Comparison of ENCODE assay signal across 25 cellular contexts in genomic region chr11:117437791-117438130, GRCh38.
"Had no signal": no experiment of that assay in that cellular context is flagged by ENCODE, and none has a peak within 500 bp of the region (broad histone marks: within the 10 kb centered on the region; RNA-seq: fewer than 3 reads in every experiment).

No MANE protein-coding gene starts in this region.

- H3K36me3 ChIP-seq: left lung, lower lobe of right lung, neutrophil, right atrium auricular region, right lobe of liver, transverse colon, vagina had no signal

- H3K4me3 Mint-ChIP-seq: immature natural killer cell; naive thymus-derived CD8-positive, alpha-beta T cell; nephron; neural crest cell; stimulated activated naive B cell treated with anti-CD40 and anti-IgM and Interleukin-4, amounts not matched to agents 10 μg/mL and 1 μg/mL and 100 μg/mL, for 72 hours; stimulated activated naive CD8-positive, alpha-beta T cell treated with anti-CD3 and anti-CD28 coated beads, Interleukin-15, Interleukin-2, amounts not matched to agents 100 ng/mL and 50 ng/mL, for 24 hours had no signal

- H3K27me3 ChIP-seq: right atrium auricular region, right lobe of liver, transverse colon, upper lobe of left lung, vagina had no signal

- H2AFZ ChIP-seq: parathyroid adenoma had no signal

- H3K4me2 ChIP-seq: smooth muscle cell had no signal

- H3K4me1 Mint-ChIP-seq: immature natural killer cell; nephron; stimulated activated naive B cell treated with anti-CD40 and anti-IgM and Interleukin-4, amounts not matched to agents 10 μg/mL and 1 μg/mL and 100 μg/mL, for 72 hours had no signal

- H3K79me2 ChIP-seq: parathyroid adenoma had no signal

- H3K27ac Mint-ChIP-seq: immature natural killer cell; nephron; stimulated activated naive B cell treated with anti-CD40 and anti-IgM and Interleukin-4, amounts not matched to agents 10 μg/mL and 1 μg/mL and 100 μg/mL, for 72 hours; stimulated activated naive CD8-positive, alpha-beta T cell treated with anti-CD3 and anti-CD28 coated beads, Interleukin-15, Interleukin-2, amounts not matched to agents 100 ng/mL and 50 ng/mL, for 24 hours had no signal

- H3K9me3 Mint-ChIP-seq: naive thymus-derived CD8-positive, alpha-beta T cell; nephron; neural crest cell; stimulated activated naive B cell treated with anti-CD40 and anti-IgM and Interleukin-4, amounts not matched to agents 10 μg/mL and 1 μg/mL and 100 μg/mL, for 72 hours; stimulated activated naive CD8-positive, alpha-beta T cell treated with anti-CD3 and anti-CD28 coated beads, Interleukin-15, Interleukin-2, amounts not matched to agents 100 ng/mL and 50 ng/mL, for 24 hours had no signal

- H3K27ac ChIP-seq: left lung, lower lobe of right lung, neutrophil, parathyroid adenoma, psoas muscle, right atrium auricular region, right lobe of liver, transverse colon, upper lobe of left lung, vagina had no signal

- DNase-seq: immature natural killer cell; kidney; left colon; left lung; lower lobe of right lung; mesenchymal stem cell; occipital lobe; psoas muscle; right lobe of liver; stimulated activated CD4-positive, alpha-beta T cell treated with anti-CD3 and anti-CD28 coated beads, Interleukin-12 subunit alpha, Interleukin-12 subunit beta, amount 100 ng/mL, for 4 hours; stimulated activated CD4-positive, alpha-beta T cell treated with anti-CD3 and anti-CD28 coated beads, Interleukin-4, amount 100 ng/mL, for 1 hour; stimulated activated naive B cell treated with anti-CD40 and anti-IgM and Interleukin-4, amounts not matched to agents 10 μg/mL and 1 μg/mL and 100 μg/mL, for 72 hours; substantia nigra; transverse colon had no signal

- H3K4me3 ChIP-seq: left lung, lower lobe of right lung, psoas muscle, right atrium auricular region, right lobe of liver, smooth muscle cell, transverse colon, upper lobe of left lung, vagina had no signal

- H3K9ac ChIP-seq: parathyroid adenoma had no signal

- H3K4me1 ChIP-seq: left lung, lower lobe of right lung, parathyroid adenoma, psoas muscle, right atrium auricular region, right lobe of liver, transverse colon, upper lobe of left lung, vagina had no signal

- ATAC-seq: left colon; left lung; lower lobe of right lung; naive thymus-derived CD8-positive, alpha-beta T cell; psoas muscle; right lobe of liver; stimulated activated naive B cell treated with anti-CD40 and anti-IgM and Interleukin-4, amounts not matched to agents 10 μg/mL and 1 μg/mL and 100 μg/mL, for 72 hours had no signal

- FAIRE-seq: islet of Langerhans, kidney had no signal

- H3K9me3 ChIP-seq: left lung, lower lobe of right lung, neutrophil, psoas muscle, right atrium auricular region, right lobe of liver, transverse colon, upper lobe of left lung, vagina had no signal
